8 cellular contexts compared by ENCODE assay signal in the genomic region with DNA sequence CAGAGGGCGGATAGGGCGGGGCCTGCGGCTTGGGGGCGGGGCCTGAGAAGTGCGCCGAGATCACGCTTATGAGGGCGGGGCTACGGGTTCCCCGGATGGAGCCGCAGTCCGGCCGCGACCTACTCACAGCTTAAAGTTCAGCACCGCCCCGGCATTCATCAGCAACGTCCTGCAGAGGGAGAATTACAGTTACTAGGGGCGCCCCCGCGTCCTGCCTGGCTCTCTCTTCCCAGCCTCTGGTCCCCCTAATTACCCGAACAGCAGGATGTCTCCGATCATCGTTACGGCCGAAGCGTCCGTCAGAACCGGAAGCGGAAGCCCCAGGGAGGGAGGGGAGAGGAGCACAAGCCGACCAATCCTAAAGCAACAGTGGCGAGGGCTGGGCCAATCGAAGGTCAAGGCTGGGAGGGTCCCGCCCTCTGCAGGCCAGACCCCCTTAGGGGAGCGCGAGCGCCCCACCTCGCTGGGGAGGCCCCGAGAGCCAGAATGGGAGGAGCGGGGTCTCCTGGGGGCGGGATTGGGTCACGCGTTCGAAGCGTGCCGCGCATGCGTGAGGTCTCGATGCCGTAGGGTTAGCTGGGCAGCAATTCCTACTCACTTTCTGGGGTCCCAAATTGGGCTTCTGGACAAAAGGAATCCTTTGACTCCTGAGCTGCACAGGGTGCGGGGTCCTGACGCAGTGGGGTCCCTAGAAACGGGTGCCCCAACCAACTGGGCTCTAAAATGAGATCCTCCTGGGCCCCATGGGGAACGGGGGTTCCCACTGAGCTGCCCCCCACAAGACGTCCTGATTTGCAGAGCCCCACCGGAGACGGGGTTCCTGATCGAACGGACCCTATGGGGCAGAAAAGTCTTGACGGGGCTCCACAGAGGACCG. TPM values are rescaled to one million over a fixed set of nuclear protein-coding genes. Genes with fewer than 3 reads are reported as not detected.
DNase-seq lines count a peak whose midpoint lies in the region; ATAC-seq, FAIRE-seq and TF ChIP-seq lines count a peak whose summit lies in the region.

SMIM7 (minus strand) TSS at position 313 of the 877 bp plus-strand sequence; CDS start at position 279, 34 bp downstream.

- peaks cover 6% of the 10 kb centered on the region for H3K27me3 Mint-ChIP-seq in CD4-positive, CD25-positive, alpha-beta regulatory T cell

- H2AFZ ChIP-seq in HepG2 (ENCODE audit: low read length), result peak within 1 kb of the TSS; percentile 57

- TF ChIP-seq RAD21 in HepG2 (CRISPR knock-in tag; IDR thresholded peaks at IDR 0.05), result no peak; the same call in 1 of the 2 replicates

- H3K36me3 ChIP-seq in CD4-positive, CD25-positive, alpha-beta regulatory T cell (ENCODE audit: control insufficient read depth, insufficient read depth, low read length), result peaks cover 35% of the 10 kb centered on the region
- peaks cover 14 to 31% of the 10 kb centered on the region in 2 experiments for H3K36me3 ChIP-seq in HepG2 (replicated peaks in 1 of 2; ENCODE audit: control insufficient read depth in 1 of 2, insufficient read depth in 2 of 2, low read length in 2 of 2)

- H3K79me2 ChIP-seq in HepG2 (ENCODE audit: insufficient read depth, low read length), result peaks cover 32% of the 10 kb centered on the region

- H3K4me1 ChIP-seq in CD4-positive, CD25-positive, alpha-beta regulatory T cell (ENCODE audit: control insufficient read depth, insufficient read depth, low read length, poor library complexity, severe bottlenecking), result peaks cover 42% of the 10 kb centered on the region
- peaks cover 48% of the 10 kb centered on the region for H3K4me1 ChIP-seq in HepG2 (ENCODE audit: insufficient read depth, low read length)

- peak; percentile 83 to 95 for TF ChIP-seq POLR2A in HepG2 (IDR thresholded peaks at IDR 0.05; ENCODE audit: insufficient read depth in 1 of 2, low read depth in 2 of 2, low read length in 2 of 2)

- no peaks in the 10 kb centered on the region for H3K9me3 ChIP-seq in CD4-positive, CD25-positive, alpha-beta regulatory T cell (ENCODE audit: control insufficient read depth in 2 of 2, low read length in 2 of 2)
- no peaks in the 10 kb centered on the region for H3K9me3 ChIP-seq in HepG2 (ENCODE audit: low read length)

- peak within 1 kb of the TSS; percentile 95 to 99 (median 99) for H3K4me3 Mint-ChIP-seq in CD4-positive, CD25-positive, alpha-beta regulatory T cell

- H4K20me1 ChIP-seq in HepG2 (ENCODE audit: insufficient read depth, low read length), result peaks cover 22% of the 10 kb centered on the region

- H3K4me1 Mint-ChIP-seq in CD4-positive, CD25-positive, alpha-beta regulatory T cell, result peaks cover 11 to 67% (median 35%) of the 10 kb centered on the region in 4 donors

- H3K4me2 ChIP-seq in HepG2 (ENCODE audit: low read depth, low read length), result peak within 1 kb of the TSS; percentile 99

- H3K27me3 ChIP-seq in CD4-positive, CD25-positive, alpha-beta regulatory T cell (ENCODE audit: control insufficient read depth, insufficient read depth, low read length), result no peaks in the 10 kb centered on the region
- H3K27me3 ChIP-seq in HepG2 (ENCODE audit: control insufficient read depth in 1 of 2, insufficient read depth in 2 of 2, low read length in 2 of 2), result no peaks in the 10 kb centered on the region; a peak in 1 of 5 replicates

- CTCF ChIA-PET in HepG2 (lab: Yijun Ruan, JAX; ENCODE audit: low intra/inter-chr PET ratio, low total read pairs), result no interaction called here

- in situ Hi-C loops in HepG2 (cut with HindIII; ENCODE audit: extremely low pct_ligation_motif_present, low pct_unique_long_range_greater_than_20kb), result no loop called here

- POLR2A ChIA-PET in HepG2 (lab: Yijun Ruan, JAX), result interaction anchor here (0.6 to 2.4 kb wide), 14 partner anchors 10 to 946 kb away, joined by 3 to 9 read pairs (median 4); partner anchors contain the start of genes C19orf44 and CALR3

- H3K36me3 Mint-ChIP-seq in CD4-positive, CD25-positive, alpha-beta regulatory T cell, result peaks cover 10% of the 10 kb centered on the region

- peak within 1 kb of the TSS; percentile 92 for H3K27ac ChIP-seq in CD4-positive, CD25-positive, alpha-beta regulatory T cell (ENCODE audit: insufficient read depth, low read length, poor library complexity, severe bottlenecking)
- peak within 1 kb of the TSS; percentile 90 for H3K27ac ChIP-seq in HepG2 (ENCODE audit: extremely low read length, insufficient read depth, low read length)

- peak within 1 kb of the TSS; percentile 86 for H3K9ac ChIP-seq in HepG2 (ENCODE audit: insufficient read depth, low read depth, low read length)

- WGBS in HepG2 (ENCODE audit: low lambda C conversion rate), result 1% methylated on average over 18 of the region's 60 CpGs

- peak; percentile 98 for ATAC-seq in CD4-positive, CD25-positive, alpha-beta regulatory T cell (ENCODE audit: low read depth in 2 of 2)
- peak; percentile 89 for ATAC-seq in GM19397 (IDR thresholded peaks at IDR 0.05; ENCODE audit: unreplicated experiment)
- peak; percentile 84 for ATAC-seq in HG03571 (IDR thresholded peaks at IDR 0.05; ENCODE audit: unreplicated experiment)
- ATAC-seq in HepG2, result peak; percentile 97

- no peaks in the 10 kb centered on the region for H3K9me3 Mint-ChIP-seq in CD4-positive, CD25-positive, alpha-beta regulatory T cell

- H3K27ac Mint-ChIP-seq in CD4-positive, CD25-positive, alpha-beta regulatory T cell, result peak within 1 kb of the TSS; percentile 85 to 100 (median 97)

- peak; percentile 99 for FAIRE-seq in HepG2 (lab: Jason Lieb, UNC)

- BruUV-seq in HepG2 (replicated peaks; lab: Mats Ljungman, UMichigan), result no TSS peak

- TF ChIP-seq EP300 in HepG2 (IDR thresholded peaks at IDR 0.05; ENCODE audit: low read depth in 2 of 2, low read length in 2 of 2), result no peak
- TF ChIP-seq EP300 in HepG2 (CRISPR knock-in tag; IDR thresholded peaks at IDR 0.05; ENCODE audit: borderline replicate concordance), result no peak

- peak; percentile 91 for TF ChIP-seq CTCF in HepG2 (CRISPR knock-in tag; IDR thresholded peaks at IDR 0.05)

- intact Hi-C loops in HepG2 (cut with micrococcal nuclease; ENCODE audit: unreplicated experiment), result no loop called here

- DNase-seq in CD4-positive, CD25-positive, alpha-beta regulatory T cell, result peak; percentile 98 to 100 (median 99)
- DNase-seq in NCI-H82 (lab: John Stamatoyannopoulos, UW), result peak; percentile 100
- DNase-seq in activated CD4-positive, alpha-beta T cell treated with anti-CD3 and anti-CD28 coated beads, Interleukin-2, amount 50 U/mL, for 48 hours, result peak; percentile 98 to 99
- peak; percentile 97 to 99 for DNase-seq in dermis microvascular lymphatic vessel endothelial cell (ENCODE audit: low read depth in 2 of 2)
- peak; percentile 97 for DNase-seq in HepG2 (ENCODE audit: low spot score)
- DNase-seq in stimulated activated CD4-positive, alpha-beta T cell treated with anti-CD3 and anti-CD28 coated beads, Interleukin-4, amount 100 ng/mL, for 1 hour, result peak; percentile 98

- peak within 1 kb of the TSS; percentile 80 for H3K4me3 ChIP-seq in CD4-positive, CD25-positive, alpha-beta regulatory T cell (ENCODE audit: low read depth, low read length)
- H3K4me3 ChIP-seq in HepG2 (replicated peaks in 1 of 3; ENCODE audit: insufficient read depth in 1 of 3, low read depth in 2 of 3, low read length in 3 of 3), result peak within 1 kb of the TSS; percentile 87 to 99 (median 98)

TF ChIP-seq in HepG2, 621 proteins besides CTCF, POLR2A, EP300 and RAD21 (continues in another document):
- peak; percentile 99 for TF ChIP-seq ZNF574 (CRISPR knock-in tag; IDR thresholded peaks at IDR 0.05)

RNA-seq across cellular contexts. Expression of gene SMIM7, which starts in this region (rescaled TPM):
- 71.0 TPM for total RNA-seq in CD4-positive, CD25-positive, alpha-beta regulatory T cell
- 10 to 100 TPM; 61.5 to 73.1 (median 65.6) TPM for polyA plus RNA-seq in CD4-positive, CD25-positive, alpha-beta regulatory T cell
- total RNA-seq in dermis microvascular lymphatic vessel endothelial cell (33.4 and 52.1 TPM in 2 replicates), HepG2 (2016; rRNA removed; fragmentation: Illumina TruSeq; extraction: Trizol) (67.4 and 74.9 TPM in 2 replicates)
- total RNA-seq in HepG2 (2016; cell fraction: cytosol; rRNA removed; fragmentation: Illumina TruSeq; extraction: Trizol; ENCODE audit: low read depth), result 22.7 and 23.8 TPM in 2 replicates
- total RNA-seq in HepG2 (2016; cell fraction: insoluble cytoplasmic fraction; rRNA removed; fragmentation: Illumina TruSeq; extraction: Trizol), result 70.2 and 82.6 TPM in 2 replicates
- 40.7 and 44.7 TPM in 2 replicates for total RNA-seq in HepG2 (2016; cell fraction: membrane; rRNA removed; fragmentation: Illumina TruSeq; extraction: Trizol)
- total RNA-seq in HepG2 (2016; cell fraction: nucleus; rRNA removed; fragmentation: Illumina TruSeq; extraction: Trizol), result 59.0 and 59.2 TPM in 2 replicates
- polyA plus RNA-seq in HepG2 (2011; rRNA removed), result 54.7 and 55.7 TPM in 2 replicates
- polyA plus RNA-seq in HepG2 (2011; cell fraction: cytosol; rRNA removed), result 48.4 and 57.9 TPM in 2 replicates
- polyA plus RNA-seq in HepG2 (2011; cell fraction: nucleus; rRNA removed), result 29.8 and 32.8 TPM in 2 replicates
- polyA plus RNA-seq in HepG2 (2012), result 35.2 and 40.9 TPM in 2 replicates
- polyA plus RNA-seq in HepG2 (2016; cell fraction: cytosol; fragmentation: Illumina TruSeq; extraction: Trizol; ENCODE audit: low read depth), result 23.3 and 26.2 TPM in 2 replicates
- polyA plus RNA-seq in HepG2 (2016; cell fraction: insoluble cytoplasmic fraction; fragmentation: Illumina TruSeq; extraction: Trizol; ENCODE audit: low read depth), result 69.8 and 76.9 TPM in 2 replicates
- 35.1 and 42.6 TPM in 2 replicates for polyA plus RNA-seq in HepG2 (2016; cell fraction: membrane; fragmentation: Illumina TruSeq; extraction: Trizol; ENCODE audit: low read depth)
- polyA plus RNA-seq in HepG2 (2016; cell fraction: nucleus; fragmentation: Illumina TruSeq; extraction: Trizol; ENCODE audit: insufficient read depth, low read depth), result 93.6 and 97.3 TPM in 2 replicates
- polyA minus RNA-seq in HepG2 (2011; rRNA and poly(A)+ RNA removed; ENCODE audit: low replicate concordance), result 48.4 and 75.2 TPM in 2 replicates
- 21.3 and 23.3 TPM in 2 replicates for polyA minus RNA-seq in HepG2 (2011; cell fraction: cytosol; rRNA and poly(A)+ RNA removed)
- 58.6 and 66.2 TPM in 2 replicates for polyA minus RNA-seq in HepG2 (2011; cell fraction: nucleus; rRNA and poly(A)+ RNA removed)

Comparison
In these comparisons a context has a peak if more than half of its experiments do, and no peak if none do; other contexts are left out.
1. Peak in every context shown above with its lines: DNase-seq, ATAC-seq, H3K4me3 ChIP-seq and H3K27ac ChIP-seq.